ENCODE assay signal across 16 cellular contexts in genomic region chr12:100699209-100699608, GRCh38.
DNase-seq lines count a peak whose midpoint lies in the region; ATAC-seq, FAIRE-seq and TF ChIP-seq lines count a peak whose summit lies in the region.
"Had no signal": no experiment of that assay in that cellular context is flagged by ENCODE, and none has a peak within 500 bp of the region (broad histone marks: within the 10 kb centered on the region; RNA-seq: fewer than 3 reads in every experiment).

No MANE protein-coding gene starts in this region.

- H3K9me2 ChIP-seq in GM23338 (ENCODE audit: insufficient read depth): no peaks in the 10 kb centered on the region

- H3K4me1 Mint-ChIP-seq in GM23338 (peaks cover 5% of the 10 kb centered on the region; the same call in 1 of the 3 replicates), endothelial cell (ENCODE audit: unreplicated experiment) (no peaks in the 10 kb centered on the region)
- H3K4me1 Mint-ChIP-seq: activated CD4-positive, alpha-beta T cell treated with anti-CD3 and anti-CD28 coated beads, Interleukin-2, amount 10 ng/mL, durations not matched to agents 24 days and 14 days; mesothelial cell of epicardium had no signal

- H3K27me3 ChIP-seq in GM23338 (ENCODE audit: insufficient read depth) (no peaks in the 10 kb centered on the region), HL-60 (ENCODE audit: insufficient read depth, poor library complexity, severe bottlenecking) (no peaks in the 10 kb centered on the region), keratinocyte (ENCODE audit: control insufficient read depth, extremely low read depth, insufficient read depth, low read length) (no peaks in the 10 kb centered on the region)

- no peaks in the 10 kb centered on the region for H3K9me3 ChIP-seq in keratinocyte (ENCODE audit: control insufficient read depth, low read depth, low read length)

- H4K20me1 ChIP-seq in GM23338 (replicated peaks; ENCODE audit: insufficient read depth) (no peaks in the 10 kb centered on the region), keratinocyte (ENCODE audit: control insufficient read depth, extremely low read depth, insufficient read depth, low read length) (no peaks in the 10 kb centered on the region)

- H3K4me3 ChIP-seq in GM23338: no peak overlapping the region
- no peak overlapping the region for H3K4me3 ChIP-seq in HL-60 (replicated peaks; ENCODE audit: insufficient read depth, low read length)
- H3K4me3 ChIP-seq in keratinocyte (ENCODE audit: control insufficient read depth in 2 of 3, extremely low read depth in 1 of 3, insufficient read depth in 2 of 3, low read depth in 1 of 3, low read length in 3 of 3): no peak overlapping the region

- no peak for FAIRE-seq in keratinocyte (lab: Jason Lieb, UNC)
- no peak for FAIRE-seq in RCC 7860 (lab: Jason Lieb, UNC)
- FAIRE-seq: bronchial epithelial cell had no signal

- H3K9me3 Mint-ChIP-seq in GM23338: no peaks in the 10 kb centered on the region; the same call in 2 of the 3 replicates
- H3K9me3 Mint-ChIP-seq in endothelial cell (ENCODE audit: unreplicated experiment): no peaks in the 10 kb centered on the region
- H3K9me3 Mint-ChIP-seq: activated CD4-positive, alpha-beta T cell treated with anti-CD3 and anti-CD28 coated beads, Interleukin-2, amount 10 ng/mL, durations not matched to agents 24 days and 14 days; mesothelial cell of epicardium had no signal

- no peak overlapping the region for H3K27ac Mint-ChIP-seq in GM23338
- no peak overlapping the region for H3K27ac Mint-ChIP-seq in endothelial cell (ENCODE audit: unreplicated experiment)
- H3K27ac Mint-ChIP-seq: activated CD4-positive, alpha-beta T cell treated with anti-CD3 and anti-CD28 coated beads, Interleukin-2, amount 10 ng/mL, durations not matched to agents 24 days and 14 days; mesothelial cell of epicardium; progenitor cell of endocrine pancreas had no signal

- dilution Hi-C loops in keratinocyte (cut with MboI; ENCODE audit: extremely low pct_ligation_motif_present, low sequenced_read_pairs): no loop called here

- H3K4me1 ChIP-seq in GM23338 (ENCODE audit: insufficient read depth) (no peaks in the 10 kb centered on the region), keratinocyte (ENCODE audit: control insufficient read depth, extremely low read depth, insufficient read depth, low read length) (peaks cover 6% of the 10 kb centered on the region)

- no peaks in the 10 kb centered on the region for H3F3A ChIP-seq in GM23338 (replicated peaks; ENCODE audit: low read depth)

- no peak for TF ChIP-seq CTCF in GM23338 (conservative IDR thresholded peaks at IDR 0.05; ENCODE audit: low read depth in 2 of 2)
- TF ChIP-seq CTCF in HL-60 (IDR thresholded peaks at IDR 0.05; ENCODE audit: insufficient read depth, low read length): no peak
- TF ChIP-seq CTCF in keratinocyte (optimal IDR thresholded peaks at IDR 0.05 in 1 of 3, IDR thresholded peaks at IDR 0.05 in 1 of 3, conservative IDR thresholded peaks at IDR 0.05 in 1 of 3; ENCODE audit: extremely low read depth in 1 of 3, insufficient read depth in 2 of 3, low read length in 3 of 3): no peak
- TF ChIP-seq CTCF in endothelial cell (IDR thresholded peaks at IDR 0.05; ENCODE audit: unreplicated experiment): no peak

- no peak overlapping the region for H3K4me2 ChIP-seq in GM23338
- no peak overlapping the region for H3K4me2 ChIP-seq in keratinocyte (ENCODE audit: control insufficient read depth, extremely low read depth, insufficient read depth, low read depth, low read length)

- no peak overlapping the region for H3K9ac ChIP-seq in keratinocyte (ENCODE audit: control insufficient read depth, extremely low read depth, insufficient read depth, low read length)

- H3K79me2 ChIP-seq in GM23338 (replicated peaks; ENCODE audit: insufficient read depth): no peaks in the 10 kb centered on the region
- H3K79me2 ChIP-seq in keratinocyte (ENCODE audit: control insufficient read depth, insufficient read depth, low read length): no peaks in the 10 kb centered on the region

- H3K36me3 ChIP-seq in GM23338 (ENCODE audit: insufficient read depth): no peaks in the 10 kb centered on the region
- H3K36me3 ChIP-seq in keratinocyte (ENCODE audit: control insufficient read depth in 2 of 2, extremely low read depth in 1 of 2, insufficient read depth in 2 of 2, low read length in 2 of 2): no peaks in the 10 kb centered on the region

- no peaks in the 10 kb centered on the region for H3K36me3 Mint-ChIP-seq in GM23338 (ENCODE audit: low read depth)
- H3K36me3 Mint-ChIP-seq in endothelial cell (ENCODE audit: low read depth, unreplicated experiment): no peaks in the 10 kb centered on the region
- H3K36me3 Mint-ChIP-seq: CD14-positive monocyte, mesothelial cell of epicardium had no signal

- no peak for DNase-seq in GM23338 (ENCODE audit: low spot score)
- DNase-seq in HL-60 (ENCODE audit: low read depth in 1 of 2, low spot score in 1 of 2): peak; percentile 22 to 72
- DNase-seq in keratinocyte (ENCODE audit: low read depth, low spot score): no peak
- DNase-seq in endothelial cell (ENCODE audit: low spot score): no peak
- DNase-seq in NCI-H2029 (lab: John Stamatoyannopoulos, UW): no peak
- no peak for DNase-seq in RCC 7860 (ENCODE audit: low spot score)
- DNase-seq: activated CD4-positive, alpha-beta T cell treated with anti-CD3 and anti-CD28 coated beads, Interleukin-2, amount 10 ng/mL, durations not matched to agents 24 days and 14 days; NCI-H526 treated with DMSO at 0.1 percent for 48 hours; stimulated activated CD4-positive, alpha-beta T cell treated with anti-CD3 and anti-CD28 coated beads, Interleukin-1b, Interleukin-23, amount 100 ng/mL, for 48 hours; stimulated activated naive CD4-positive, alpha-beta T cell had no signal

- ATAC-seq in GM18861 (IDR thresholded peaks at IDR 0.05; ENCODE audit: unreplicated experiment) (peak; percentile 88), GM23338 (no peak)
- no peak for ATAC-seq in activated CD4-positive, CD25-positive, alpha-beta regulatory T cell treated with anti-CD3 and anti-CD28 coated beads, Interleukin-2, amount 50 U/mL, for 24 hours

- H2AFZ ChIP-seq in GM23338 (peak overlapping the region; percentile 66; the same call in 1 of the 2 replicates), keratinocyte (ENCODE audit: control insufficient read depth, low read length) (peak overlapping the region; percentile 36)

- no peak overlapping the region for H3K27ac ChIP-seq in GM23338 (ENCODE audit: low read depth)
- H3K27ac ChIP-seq in HL-60 (replicated peaks): no peak overlapping the region
- no peak overlapping the region for H3K27ac ChIP-seq in keratinocyte (ENCODE audit: control insufficient read depth, insufficient read depth, low read length)

- H3K9me1 ChIP-seq in keratinocyte (ENCODE audit: control insufficient read depth, extremely low read depth, insufficient read depth, low read length): peaks cover 2% of the 10 kb centered on the region

- no peak overlapping the region for H3K4me3 Mint-ChIP-seq in GM23338
- no peak overlapping the region for H3K4me3 Mint-ChIP-seq in endothelial cell (ENCODE audit: unreplicated experiment)
- H3K4me3 Mint-ChIP-seq: activated CD4-positive, alpha-beta T cell treated with anti-CD3 and anti-CD28 coated beads, Interleukin-2, amount 10 ng/mL, durations not matched to agents 24 days and 14 days; mesothelial cell of epicardium had no signal

- H3K27me3 Mint-ChIP-seq in GM23338 (ENCODE audit: insufficient read depth, low read depth, poor library complexity) (peaks cover 3% of the 10 kb centered on the region), endothelial cell (ENCODE audit: unreplicated experiment) (no peaks in the 10 kb centered on the region)
- H3K27me3 Mint-ChIP-seq: progenitor cell of endocrine pancreas had no signal

TF ChIP-seq in GM23338, 12 proteins besides CTCF, POLR2A, EP300 and RAD21 (continues in another document):
- TF ChIP-seq POLR2AphosphoS5 (IDR thresholded peaks at IDR 0.05; ENCODE audit: low read depth) (no peak), ZNF114 (CRISPR knock-in tag; IDR thresholded peaks at IDR 0.05) (no peak)

Comparison
In these comparisons a context has a peak if more than half of its experiments do, and no peak if none do; other contexts are left out.
1. DNase-seq: peak in HL-60 (2 of 2); none in GM23338 (single experiment), keratinocyte (single experiment), endothelial cell (single experiment), NCI-H2029 (single experiment) and RCC 7860 (single experiment).